In genomic region chr19:19485998-19486290, GRCh38 we compare ENCODE assay signal across 3 cellular contexts.
TF ChIP-seq lines count a peak whose summit lies in the region.

No MANE protein-coding gene starts in this region.

TF ChIP-seq in SK-N-SH, 30 proteins besides CTCF, POLR2A, EP300 and RAD21:
- TF ChIP-seq RFX5 (IDR thresholded peaks at IDR 0.05; ENCODE audit: low read length) = no peak
- TF ChIP-seq USF1 (IDR thresholded peaks at IDR 0.05; ENCODE audit: borderline replicate concordance, low read depth) = no peak
- TF ChIP-seq ZBTB33 (IDR thresholded peaks at IDR 0.05; ENCODE audit: borderline replicate concordance, low read depth) = no peak
- no peak for TF ChIP-seq FOXJ3 (CRISPR knock-in tag; IDR thresholded peaks at IDR 0.05)
- no peak for TF ChIP-seq FOXM1 (IDR thresholded peaks at IDR 0.05; ENCODE audit: low read depth)
- no peak for TF ChIP-seq MEF2A (IDR thresholded peaks at IDR 0.05; ENCODE audit: borderline replicate concordance, low read depth)
- TF ChIP-seq EZH2phosphoT487 (IDR thresholded peaks at IDR 0.05; ENCODE audit: borderline replicate concordance, low read depth) = no peak
- TF ChIP-seq IRF3 (IDR thresholded peaks at IDR 0.05; ENCODE audit: low read depth, low read length) = no peak
- no peak for TF ChIP-seq MXI1 (IDR thresholded peaks at IDR 0.05; ENCODE audit: low read depth, low read length)
- TF ChIP-seq CHD2 (IDR thresholded peaks at IDR 0.05; ENCODE audit: low read length, partially characterized antibody) = no peak
- no peak for TF ChIP-seq USF2 (IDR thresholded peaks at IDR 0.05; ENCODE audit: borderline replicate concordance, low read depth, low read length)
- no peak for TF ChIP-seq FOSL2 (IDR thresholded peaks at IDR 0.05; ENCODE audit: borderline replicate concordance, low read depth)
- TF ChIP-seq PBX3 (IDR thresholded peaks at IDR 0.05) = no peak
- no peak for TF ChIP-seq JUND (IDR thresholded peaks at IDR 0.05)

TF ChIP-seq in SK-N-SH treated with all-trans-retinoic acid at 6 μM for 48 hours, 23 proteins besides CTCF, POLR2A, EP300 and RAD21:
- TF ChIP-seq GLIS3 (CRISPR knock-in tag; IDR thresholded peaks at IDR 0.05) (no peak), POU6F1 (CRISPR knock-in tag; IDR thresholded peaks at IDR 0.05; ENCODE audit: borderline replicate concordance, low read depth) (no peak), ARNTL (CRISPR knock-in tag; IDR thresholded peaks at IDR 0.05; ENCODE audit: borderline replicate concordance, low read depth) (no peak)

TF ChIP-seq in IMR-90, 13 proteins besides CTCF, POLR2A, EP300 and RAD21:
- TF ChIP-seq RFX5 (IDR thresholded peaks at IDR 0.05; ENCODE audit: low read depth, low read length) (no peak), RCOR1 (IDR thresholded peaks at IDR 0.05; ENCODE audit: insufficient replicate concordance, low read length) (no peak), USF2 (IDR thresholded peaks at IDR 0.05; ENCODE audit: low read depth, low read length) (no peak)
